In genomic region chr20:45880988-45881788, GRCh38 we compare ENCODE assay signal across 8 cellular contexts. TPM values are rescaled to one million over a fixed set of nuclear protein-coding genes. Genes with fewer than 3 reads are reported as not detected.
DNase-seq lines count a peak whose midpoint lies in the region; ATAC-seq and TF ChIP-seq lines count a peak whose summit lies in the region.

ZSWIM1 (plus strand) TSS chr20:45881227; CDS start chr20:45882593, 1,366 bp downstream.

- TF ChIP-seq EP300 in upper lobe of left lung (IDR thresholded peaks at IDR 0.05), result no peak

- CTCF ChIA-PET in T-cell (lab: Charles Lee), result interaction anchor here (0.5 to 2.4 kb wide), 7 partner anchors 9 to 972 kb away, joined by 3 to 11 read pairs (median 3); partner anchors contain the start of genes ACOT8 (in 1 of the 2), PABPC1L (in 1 of the 2), PLTP (in 1 of the 2) and ZSWIM3 (in 1 of the 2)

- no peak for TF ChIP-seq CTCF in GM13977 (IDR thresholded peaks at IDR 0.05; ENCODE audit: extremely low read depth, insufficient read depth, missing control alignments)
- no peak for TF ChIP-seq CTCF in upper lobe of left lung (IDR thresholded peaks at IDR 0.05)

- POLR2A ChIA-PET in T-cell (lab: Charles Lee), result interaction anchor here (0.5 to 1.6 kb wide), 5 partner anchors 54 to 90 kb away, joined by 3 to 25 read pairs (median 7); partner anchors contain the start of gene PCIF1 (in 1 of the 2)

- peaks cover 22% of the 10 kb centered on the region for H3K36me3 Mint-ChIP-seq in T-cell

- ATAC-seq in HG02870 (IDR thresholded peaks at IDR 0.05; ENCODE audit: unreplicated experiment) (peak; percentile 97), T-cell (replicated peaks in 1 of 4) (peak; percentile 96 to 99 (median 96)), left cardiac atrium (peak; percentile 96 to 99), upper lobe of left lung (ENCODE audit: low FRiP score in 2 of 2) (peak; percentile 97)

- DNase-seq in GM13977 (ENCODE audit: low spot score), result peak; percentile 98
- peak; percentile 99 for DNase-seq in NCI-H146 (lab: John Stamatoyannopoulos, UW)
- peak; percentile 95 to 100 (median 98) for DNase-seq in T-cell
- DNase-seq in amniotic stem cell (lab: John Stamatoyannopoulos, UW), result peak; percentile 97
- DNase-seq in left cardiac atrium, result peak; percentile 99
- peak; percentile 98 to 100 (median 100) for DNase-seq in posterior cingulate gyrus
- DNase-seq in upper lobe of left lung, result peak; percentile 98 to 99

- H3K4me3 ChIP-seq in upper lobe of left lung, result peak within 1 kb of the TSS; percentile 55 to 74 (median 70)

- WGBS in upper lobe of left lung, 2 donors, result 1% methylated on average over 22 to 23 of the region's 23 CpGs

- no peaks in the 10 kb centered on the region for H3K9me3 Mint-ChIP-seq in T-cell

- peaks cover 5 to 56% (median 35%) of the 10 kb centered on the region in 4 donors for H3K36me3 ChIP-seq in upper lobe of left lung

- intact Hi-C loops in left cardiac atrium (cut with DNase I), result no loop called here
- intact Hi-C loops in posterior cingulate gyrus (cut with DNase I), result loop anchor here (1.0 kb wide), 1 partner anchor 24 kb away; the partner anchor contains the start of genes ACOT8 and ZSWIM3

- H3K9me3 ChIP-seq in upper lobe of left lung, result no peaks in the 10 kb centered on the region

- no peaks in the 10 kb centered on the region for H3K27me3 Mint-ChIP-seq in T-cell

- in situ Hi-C loops in GM13977 (cut with MboI; ENCODE audit: low pct_unique_long_range_greater_than_20kb, low sequenced_read_pairs, unreplicated experiment), result no loop called here

- H3K27me3 ChIP-seq in upper lobe of left lung, result no peaks in the 10 kb centered on the region

- TF ChIP-seq POLR2A in upper lobe of left lung (IDR thresholded peaks at IDR 0.05), result peak in 3 of 4 donors; percentile 38 to 80 (median 43)

- peaks cover 12 to 26% (median 17%) of the 10 kb centered on the region in 4 donors for H3K4me1 ChIP-seq in upper lobe of left lung

- peak within 1 kb of the TSS; percentile 81 to 90 (median 88) for H3K4me3 Mint-ChIP-seq in T-cell

- peaks cover 43 to 44% (median 43%) of the 10 kb centered on the region in 3 donors for H3K4me1 Mint-ChIP-seq in T-cell

- H3K27ac Mint-ChIP-seq in T-cell, result peak within 1 kb of the TSS; percentile 89 to 95

- peak within 1 kb of the TSS; percentile 79 to 92 (median 88) for H3K27ac ChIP-seq in upper lobe of left lung

RNA-seq across cellular contexts. Expression of gene ZSWIM1, which starts in this region (rescaled TPM):
- total RNA-seq in T-cell (10 to 100 TPM in 3 of 5 donors, 1 to 10 TPM in 2; 8.3 to 17.2 (median 14.6) TPM), left cardiac atrium (10 to 100 TPM; 10.7 to 11.5 TPM), upper lobe of left lung (1 to 10 TPM; 4.2 to 9.7 (median 8.6) TPM)

Comparison
In these comparisons a context has a peak if more than half of its experiments do, and no peak if none do; other contexts are left out.
1. Peak in every context shown above with its lines: DNase-seq, ATAC-seq, H3K4me3 ChIP-seq and H3K27ac ChIP-seq.